Comparison of ENCODE assay signal across 27 cellular contexts in genomic region chr12:61097991-61098580, GRCh38.
"Had no signal": no experiment of that assay in that cellular context is flagged by ENCODE, and none has a peak within 500 bp of the region (broad histone marks: within the 10 kb centered on the region; RNA-seq: fewer than 3 reads in every experiment).

No MANE protein-coding gene starts in this region.

- H3K4me1 Mint-ChIP-seq: activated naive CD4-positive, alpha-beta T cell treated with anti-CD3 and anti-CD28 coated beads, Interleukin-2, amount 10 ng/mL, durations not matched to agents 7 days and 5 days; activated naive CD8-positive, alpha-beta T cell treated with anti-CD3 and anti-CD28 coated beads, Interleukin-2, amount 10 ng/mL, durations not matched to agents 7 days and 5 days; nephron had no signal

- H3K36me3 Mint-ChIP-seq: activated naive CD4-positive, alpha-beta T cell treated with anti-CD3 and anti-CD28 coated beads, Interleukin-2, amount 10 ng/mL, durations not matched to agents 7 days and 5 days; activated naive CD8-positive, alpha-beta T cell treated with anti-CD3 and anti-CD28 coated beads, Interleukin-2, amount 10 ng/mL, durations not matched to agents 7 days and 5 days; type B pancreatic cell had no signal

- H3K27me3 ChIP-seq: ascending aorta, heart left ventricle, vagina had no signal

- H3K9me3 ChIP-seq: vagina had no signal

- H3K27ac Mint-ChIP-seq: activated naive CD4-positive, alpha-beta T cell treated with anti-CD3 and anti-CD28 coated beads, Interleukin-2, amount 10 ng/mL, durations not matched to agents 7 days and 5 days; activated naive CD8-positive, alpha-beta T cell treated with anti-CD3 and anti-CD28 coated beads, Interleukin-2, amount 10 ng/mL, durations not matched to agents 7 days and 5 days; effector memory CD8-positive, alpha-beta T cell; nephron; T-helper 1 cell treated with Interleukin-12 subunit alpha and Interleukin-12 subunit beta and Interleukin-4 antibody, amounts not matched to agents 30 μg/mL and 1 μg/mL, for 36 hours; type B pancreatic cell had no signal

- H3K9me3 Mint-ChIP-seq: nephron, type B pancreatic cell had no signal

- H3K36me3 ChIP-seq: ascending aorta, heart left ventricle, thoracic aorta, vagina had no signal

- H2AFZ ChIP-seq: parathyroid adenoma had no signal

- H3K4me3 Mint-ChIP-seq: activated naive CD4-positive, alpha-beta T cell treated with anti-CD3 and anti-CD28 coated beads, Interleukin-2, amount 10 ng/mL, durations not matched to agents 7 days and 5 days; activated naive CD8-positive, alpha-beta T cell treated with anti-CD3 and anti-CD28 coated beads, Interleukin-2, amount 10 ng/mL, durations not matched to agents 7 days and 5 days; effector memory CD8-positive, alpha-beta T cell; nephron; T-helper 1 cell treated with Interleukin-12 subunit alpha and Interleukin-12 subunit beta and Interleukin-4 antibody, amounts not matched to agents 30 μg/mL and 1 μg/mL, for 36 hours; type B pancreatic cell had no signal

- H3K27ac ChIP-seq: ascending aorta, heart left ventricle, parathyroid adenoma, thoracic aorta, vagina, VCaP had no signal

- H3K9ac ChIP-seq: parathyroid adenoma had no signal

- H3K4me1 ChIP-seq: ascending aorta, heart left ventricle, parathyroid adenoma, vagina had no signal

- H3K27me3 Mint-ChIP-seq: activated naive CD4-positive, alpha-beta T cell treated with anti-CD3 and anti-CD28 coated beads, Interleukin-2, amount 10 ng/mL, durations not matched to agents 7 days and 5 days; activated naive CD8-positive, alpha-beta T cell treated with anti-CD3 and anti-CD28 coated beads, Interleukin-2, amount 10 ng/mL, durations not matched to agents 7 days and 5 days; effector memory CD8-positive, alpha-beta T cell; type B pancreatic cell had no signal

- H3K79me2 ChIP-seq: parathyroid adenoma had no signal

- H3K4me3 ChIP-seq: ascending aorta, heart left ventricle, mucosa of descending colon, thoracic aorta, vagina had no signal

- DNase-seq: activated CD4-positive, alpha-beta T cell treated with anti-CD3 and anti-CD28 coated beads for 48 hours; activated CD4-positive, alpha-beta T cell treated with anti-CD3 and anti-CD28 coated beads, Interleukin-2, amount 50 U/mL, for 48 hours; activated CD8-positive, alpha-beta memory T cell treated with anti-CD3 and anti-CD28 coated beads for 24 hours; activated gamma-delta T cell; activated naive CD4-positive, alpha-beta T cell treated with anti-CD3 and anti-CD28 coated beads, Interleukin-2, amount 10 ng/mL, durations not matched to agents 7 days and 5 days; activated naive CD8-positive, alpha-beta T cell treated with anti-CD3 and anti-CD28 coated beads, Interleukin-2, amount 10 ng/mL, durations not matched to agents 7 days and 5 days; activated T-cell treated with anti-CD3 and anti-CD28 coated beads, Interleukin-2, amount 50 U/mL, for 1 hour; caudate nucleus; cortex of kidney; effector memory CD8-positive, alpha-beta T cell; foreskin fibroblast; heart left ventricle; left cardiac atrium; left ventricle myocardium superior; mucosa of descending colon; right cardiac atrium; stimulated activated naive CD4-positive, alpha-beta T cell treated with Interleukin-2 at 50 U/mL for 16 hours; T-helper 9 cell had no signal

- ATAC-seq: activated CD4-positive, CD25-positive, alpha-beta regulatory T cell treated with anti-CD3 and anti-CD28 coated beads, Interleukin-2, amount 50 U/mL, for 24 hours; effector memory CD8-positive, alpha-beta T cell; left cardiac atrium; left ventricle myocardium superior; mucosa of descending colon; right cardiac atrium had no signal
